In genomic region chr4:8303485-8304281, GRCh38 we compare ENCODE assay signal across 9 cellular contexts.
DNase-seq lines count a peak whose midpoint lies in the region; ATAC-seq, FAIRE-seq and TF ChIP-seq lines count a peak whose summit lies in the region.
"Had no signal": no experiment of that assay in that cellular context is flagged by ENCODE, and none has a peak within 500 bp of the region (broad histone marks: within the 10 kb centered on the region; RNA-seq: fewer than 3 reads in every experiment).

No MANE protein-coding gene starts in this region.

- H3K4me3 ChIP-seq in skeletal muscle cell (ENCODE audit: low read depth, low read length), result no peak overlapping the region

- TF ChIP-seq POLR2A in H54 (IDR thresholded peaks at IDR 0.05; ENCODE audit: low read depth, low read length) (no peak), erythroblast (IDR thresholded peaks at IDR 0.05; ENCODE audit: low read length) (no peak)

- ATAC-seq in GM18498 (IDR thresholded peaks at IDR 0.05; ENCODE audit: unreplicated experiment), result no peak
- ATAC-seq: right cardiac atrium had no signal

- no peak for DNase-seq in H54 (ENCODE audit: insufficient read length, low spot score)
- DNase-seq in RCC 7860 (ENCODE audit: low spot score), result peak; percentile 92
- peak; percentile 88 to 89 for DNase-seq in erythroblast (lab: John Stamatoyannopoulos, UW)
- DNase-seq in skeletal muscle cell (ENCODE audit: low read depth), result peak; percentile 73
- DNase-seq in activated naive CD4-positive, alpha-beta T cell treated with Interleukin-2 at 50 U/mL for 16 hours, result no peak
- no peak for DNase-seq in NCI-H2171 treated with DMSO at 0.1 percent for 48 hours (lab: John Stamatoyannopoulos, UW)
- DNase-seq: T-helper 1 cell had no signal

- FAIRE-seq in H54 (lab: Jason Lieb, UNC) (peak; percentile 20), RCC 7860 (lab: Jason Lieb, UNC) (peak; percentile 92)

Comparison
In these comparisons a context has a peak if more than half of its experiments do, and no peak if none do; other contexts are left out.
1. DNase-seq: peak in RCC 7860 (single experiment), erythroblast (2 of 2) and skeletal muscle cell (single experiment); none in H54 (single experiment), activated naive CD4-positive, alpha-beta T cell treated with Interleukin-2 at 50 U/mL for 16 hours (single experiment) and NCI-H2171 treated with DMSO at 0.1 percent for 48 hours (single experiment).